ENCODE assay signal across 25 cellular contexts in the genomic region with DNA sequence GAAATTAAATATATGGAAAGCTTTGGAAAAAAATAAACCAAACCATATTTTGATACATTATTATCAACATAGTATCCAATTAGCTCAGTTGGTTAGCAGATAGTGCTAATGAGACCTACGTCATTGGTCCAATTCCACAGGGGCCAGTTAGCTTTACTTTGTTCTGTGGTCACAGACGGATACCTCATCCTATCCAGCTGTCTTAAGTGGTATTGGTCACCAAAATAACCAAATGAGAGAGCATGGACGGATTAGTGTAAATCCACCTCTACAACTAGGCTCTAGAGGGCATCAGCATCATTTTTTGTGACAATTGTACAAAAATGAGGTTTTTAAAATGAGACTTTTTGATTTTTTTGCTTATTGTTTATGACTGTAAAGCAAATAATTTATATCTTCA.
A peak's percentile ranks its signal among the peaks of the same experiment; 100 is the strongest.
DNase-seq lines count a peak whose midpoint lies in the region; ATAC-seq and TF ChIP-seq lines count a peak whose summit lies in the region.
"Had no signal": no experiment of that assay in that cellular context is flagged by ENCODE, and none has a peak within 500 bp of the region (broad histone marks: within the 10 kb centered on the region; RNA-seq: fewer than 3 reads in every experiment).

No MANE protein-coding gene starts in this region.

- H3K9ac ChIP-seq in HCT116 (ENCODE audit: low read length) = no peak overlapping the region
- no peak overlapping the region for H3K9ac ChIP-seq in OCI-LY3 (ENCODE audit: low read length)
- H3K9ac ChIP-seq: KMS-11 had no signal

- H2AFZ ChIP-seq in HCT116 (ENCODE audit: low read depth, low read length, poor library complexity, severe bottlenecking) (no peak overlapping the region), OCI-LY3 (ENCODE audit: low read depth, low read length) (no peak overlapping the region)

- no peaks in the 10 kb centered on the region for H3K4me1 ChIP-seq in HCT116 (ENCODE audit: control insufficient read depth in 1 of 2, insufficient read depth in 2 of 2, low read length in 2 of 2)
- H3K4me1 ChIP-seq in OCI-LY3 (ENCODE audit: low read length) = peaks cover 10% of the 10 kb centered on the region
- H3K4me1 ChIP-seq: A549, ascending aorta, HAP-1, tibial nerve had no signal

- no peak for TF ChIP-seq POLR2A in HCT116 (IDR thresholded peaks at IDR 0.05; ENCODE audit: borderline replicate concordance, extremely low read depth, insufficient read depth, insufficient read length)

- POLR2A ChIA-PET in HCT116 (lab: Charles Lee) = no interaction called here

- no TSS peak for BruUV-seq in HCT116 (replicated peaks; lab: Mats Ljungman, UMichigan)

- no peak for DNase-seq in AG09309 (ENCODE audit: low read depth)
- no peak for DNase-seq in HCT116 (ENCODE audit: low read depth, low spot score)
- DNase-seq in choroid plexus epithelial cell (ENCODE audit: low read depth) = peak; percentile 17
- no peak for DNase-seq in stimulated activated effector memory CD8-positive, alpha-beta T cell treated with anti-CD3 and anti-CD28 coated beads, Interleukin-12 subunit alpha, Interleukin-12 subunit beta, amount 100 ng/mL, for 72 hours (ENCODE audit: low spot score in 2 of 2)
- no peak for DNase-seq in G401 (ENCODE audit: low spot score)
- DNase-seq in D341Med (ENCODE audit: low spot score) = no peak
- DNase-seq: activated CD4-positive, alpha-beta T cell treated with anti-CD3 and anti-CD28 coated beads for 48 hours; activated CD8-positive, alpha-beta memory T cell treated with anti-CD3 and anti-CD28 coated beads for 24 hours; activated effector memory CD4-positive, alpha-beta T cell treated with Interleukin-2 at 50 U/mL for 16 hours; activated naive CD8-positive, alpha-beta T cell treated with anti-CD3 and anti-CD28 coated beads, Interleukin-2, amount 10 ng/mL, durations not matched to agents 7 days and 5 days; central memory CD4-positive, alpha-beta T cell; GF-D8; MV-4-11; NCI-H446 treated with DMSO at 0.1 percent for 48 hours; stimulated activated CD4-positive, alpha-beta T cell treated with anti-CD3 and anti-CD28 coated beads, Interleukin-2, amount 100 ng/mL, for 24 hours; T-helper 17 cell had no signal

- TF ChIP-seq CTCF in AG09309 (IDR thresholded peaks at IDR 0.05; ENCODE audit: control insufficient read depth, insufficient read depth, low read depth, low read length, missing control alignments) = peak; percentile 32
- no peak; a peak in 1 of 6 replicates for TF ChIP-seq CTCF in HCT116 (IDR thresholded peaks at IDR 0.05 in 2 of 3, conservative IDR thresholded peaks at IDR 0.05 in 1 of 3; ENCODE audit: borderline replicate concordance in 1 of 3, insufficient read depth in 1 of 3, low read depth in 2 of 3, low read length in 2 of 3)
- TF ChIP-seq CTCF in OCI-LY3 (IDR thresholded peaks at IDR 0.05; ENCODE audit: low read depth, low read length) = peak; percentile 39
- no peak for TF ChIP-seq CTCF in choroid plexus epithelial cell (conservative IDR thresholded peaks at IDR 0.05; ENCODE audit: low read depth, low read length)

- H3K4me1 Mint-ChIP-seq in stimulated activated effector memory CD8-positive, alpha-beta T cell treated with anti-CD3 and anti-CD28 coated beads, Interleukin-12 subunit alpha, Interleukin-12 subunit beta, amount 100 ng/mL, for 72 hours = no peaks in the 10 kb centered on the region
- H3K4me1 Mint-ChIP-seq: activated naive CD8-positive, alpha-beta T cell treated with anti-CD3 and anti-CD28 coated beads, Interleukin-2, amount 10 ng/mL, durations not matched to agents 7 days and 5 days; T-helper 17 cell had no signal

- H3K9me3 ChIP-seq in HCT116 (ENCODE audit: control insufficient read depth in 1 of 2, insufficient read depth in 1 of 2, low read depth in 1 of 2, low read length in 2 of 2) = no peaks in the 10 kb centered on the region
- no peaks in the 10 kb centered on the region for H3K9me3 ChIP-seq in OCI-LY3 (ENCODE audit: insufficient read depth, low read length)
- H3K9me3 ChIP-seq: A549, ascending aorta, HAP-1, tibial nerve had no signal

- H3K9me3 Mint-ChIP-seq in stimulated activated effector memory CD8-positive, alpha-beta T cell treated with anti-CD3 and anti-CD28 coated beads, Interleukin-12 subunit alpha, Interleukin-12 subunit beta, amount 100 ng/mL, for 72 hours = no peaks in the 10 kb centered on the region
- H3K9me3 Mint-ChIP-seq: activated naive CD8-positive, alpha-beta T cell treated with anti-CD3 and anti-CD28 coated beads, Interleukin-2, amount 10 ng/mL, durations not matched to agents 7 days and 5 days; nephron had no signal

- H3K27ac ChIP-seq in HCT116 (ENCODE audit: low read depth, low read length) = no peak overlapping the region
- no peak overlapping the region for H3K27ac ChIP-seq in OCI-LY3 (ENCODE audit: low read length)
- H3K27ac ChIP-seq: A549, ascending aorta, KMS-11, SK-N-MC, tibial nerve had no signal

- intact Hi-C loops in HCT116 (cut with micrococcal nuclease) = no loop called here

- no peaks in the 10 kb centered on the region for H3K36me3 ChIP-seq in HCT116 (ENCODE audit: control insufficient read depth in 1 of 2, insufficient read depth in 2 of 2, low read length in 2 of 2)
- no peaks in the 10 kb centered on the region for H3K36me3 ChIP-seq in OCI-LY3 (replicated peaks; ENCODE audit: low read depth, low read length)
- H3K36me3 ChIP-seq: ascending aorta, HAP-1, tibial nerve had no signal

- no peaks in the 10 kb centered on the region for H3K27me3 ChIP-seq in HCT116 (ENCODE audit: insufficient read depth, low read length)
- no peaks in the 10 kb centered on the region for H3K27me3 ChIP-seq in OCI-LY3 (ENCODE audit: low read depth, low read length)
- H3K27me3 ChIP-seq: ascending aorta, tibial nerve had no signal

- in situ Hi-C loops in G401 (cut with HindIII; ENCODE audit: low sequenced_read_pairs) = no loop called here

- ATAC-seq in HCT116 (no peak), GM21381 (IDR thresholded peaks at IDR 0.05; ENCODE audit: unreplicated experiment) (no peak)
- no peak for ATAC-seq in stimulated activated effector memory CD8-positive, alpha-beta T cell treated with anti-CD3 and anti-CD28 coated beads, Interleukin-12 subunit alpha, Interleukin-12 subunit beta, amount 100 ng/mL, for 72 hours
- ATAC-seq: A549, T-helper 17 cell had no signal

- H3K4me2 ChIP-seq in HCT116 (ENCODE audit: low read length) (no peak overlapping the region), OCI-LY3 (ENCODE audit: low read length) (no peak overlapping the region)
- H3K4me2 ChIP-seq: A549, KMS-11 had no signal

- H3K36me3 Mint-ChIP-seq in stimulated activated effector memory CD8-positive, alpha-beta T cell treated with anti-CD3 and anti-CD28 coated beads, Interleukin-12 subunit alpha, Interleukin-12 subunit beta, amount 100 ng/mL, for 72 hours = no peaks in the 10 kb centered on the region
- H3K36me3 Mint-ChIP-seq: activated naive CD8-positive, alpha-beta T cell treated with anti-CD3 and anti-CD28 coated beads, Interleukin-2, amount 10 ng/mL, durations not matched to agents 7 days and 5 days had no signal

- TF ChIP-seq RAD21 in HCT116 (IDR thresholded peaks at IDR 0.05; ENCODE audit: low read depth) = 0 out of 2 replicates have a peak, but pooled peaks have one; percentile 8

- no peaks in the 10 kb centered on the region for H3K79me2 ChIP-seq in HCT116 (ENCODE audit: insufficient read depth, low read length)
- H3K79me2 ChIP-seq in OCI-LY3 (ENCODE audit: low read length) = no peaks in the 10 kb centered on the region

- CTCF ChIA-PET in HCT116 (lab: Charles Lee) = interaction anchor here (1.7 kb wide), 1 partner anchor 483 kb away, joined by 5 read pairs; no protein-coding TSS in a partner anchor

- H4K20me1 ChIP-seq in HCT116 (ENCODE audit: insufficient read depth) = no peaks in the 10 kb centered on the region
- no peaks in the 10 kb centered on the region for H4K20me1 ChIP-seq in OCI-LY3 (ENCODE audit: insufficient read depth, low read length)

- H3K4me3 Mint-ChIP-seq in stimulated activated effector memory CD8-positive, alpha-beta T cell treated with anti-CD3 and anti-CD28 coated beads, Interleukin-12 subunit alpha, Interleukin-12 subunit beta, amount 100 ng/mL, for 72 hours = no peak overlapping the region
- H3K4me3 Mint-ChIP-seq: activated naive CD8-positive, alpha-beta T cell treated with anti-CD3 and anti-CD28 coated beads, Interleukin-2, amount 10 ng/mL, durations not matched to agents 7 days and 5 days; nephron; T-helper 17 cell had no signal

- no peaks in the 10 kb centered on the region for H3K9me2 ChIP-seq in HCT116 (ENCODE audit: insufficient read depth)

- RAD21 ChIA-PET in HCT116 (lab: Charles Lee; ENCODE audit: low non-redundant PET in 1 of 2, low total read pairs in 2 of 2, uncharacterized antibody in 2 of 2, unreplicated experiment in 2 of 2) = no interaction called here

- no peak overlapping the region for H3K27ac Mint-ChIP-seq in stimulated activated effector memory CD8-positive, alpha-beta T cell treated with anti-CD3 and anti-CD28 coated beads, Interleukin-12 subunit alpha, Interleukin-12 subunit beta, amount 100 ng/mL, for 72 hours
- H3K27ac Mint-ChIP-seq: activated naive CD8-positive, alpha-beta T cell treated with anti-CD3 and anti-CD28 coated beads, Interleukin-2, amount 10 ng/mL, durations not matched to agents 7 days and 5 days; T-helper 17 cell had no signal

- H3K4me3 ChIP-seq in AG09309 (ENCODE audit: control insufficient read depth, low read depth, low read length) (no peak overlapping the region), HCT116 (replicated peaks in 1 of 2; ENCODE audit: low read depth in 1 of 2, low read length in 2 of 2) (no peak overlapping the region), OCI-LY3 (ENCODE audit: low read length) (no peak overlapping the region), choroid plexus epithelial cell (ENCODE audit: low read depth, low read length) (no peak overlapping the region)
- H3K4me3 ChIP-seq: A549, ascending aorta, HAP-1, tibial nerve had no signal

TF ChIP-seq in HCT116, 20 proteins besides CTCF, POLR2A, EP300 and RAD21 (continues in another document):
- TF ChIP-seq SIN3A (IDR thresholded peaks at IDR 0.05; ENCODE audit: low read depth) = no peak
- no peak for TF ChIP-seq YY1 (IDR thresholded peaks at IDR 0.05; ENCODE audit: extremely low read depth, insufficient replicate concordance, low read depth, low read length)
- no peak for TF ChIP-seq TCF7L2 (IDR thresholded peaks at IDR 0.05; ENCODE audit: borderline replicate concordance, extremely low read depth, insufficient read depth, insufficient read length)
- TF ChIP-seq, protein P1, sequence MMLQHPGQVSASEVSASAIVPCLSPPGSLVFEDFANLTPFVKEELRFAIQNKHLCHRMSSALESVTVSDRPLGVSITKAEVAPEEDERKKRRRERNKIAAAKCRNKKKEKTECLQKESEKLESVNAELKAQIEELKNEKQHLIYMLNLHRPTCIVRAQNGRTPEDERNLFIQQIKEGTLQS (IDR thresholded peaks at IDR 0.05) = no peak
- no peak for TF ChIP-seq ZNF274 (IDR thresholded peaks at IDR 0.05; ENCODE audit: low read depth, low read length)
- TF ChIP-seq EGR1 (IDR thresholded peaks at IDR 0.05; ENCODE audit: low read depth) = no peak
- no peak for TF ChIP-seq SP1 (IDR thresholded peaks at IDR 0.05; ENCODE audit: low read depth)
- TF ChIP-seq CEBPB (IDR thresholded peaks at IDR 0.05; ENCODE audit: low read depth) = no peak

Comparison
In these comparisons a context has a peak if more than half of its experiments do, and no peak if none do; other contexts are left out.
1. CTCF ChIP-seq: peak in AG09309 (single experiment) and OCI-LY3 (single experiment); none in HCT116 (0 of 3) and choroid plexus epithelial cell (single experiment).